8 cellular contexts compared by ENCODE assay signal in the genomic region with DNA sequence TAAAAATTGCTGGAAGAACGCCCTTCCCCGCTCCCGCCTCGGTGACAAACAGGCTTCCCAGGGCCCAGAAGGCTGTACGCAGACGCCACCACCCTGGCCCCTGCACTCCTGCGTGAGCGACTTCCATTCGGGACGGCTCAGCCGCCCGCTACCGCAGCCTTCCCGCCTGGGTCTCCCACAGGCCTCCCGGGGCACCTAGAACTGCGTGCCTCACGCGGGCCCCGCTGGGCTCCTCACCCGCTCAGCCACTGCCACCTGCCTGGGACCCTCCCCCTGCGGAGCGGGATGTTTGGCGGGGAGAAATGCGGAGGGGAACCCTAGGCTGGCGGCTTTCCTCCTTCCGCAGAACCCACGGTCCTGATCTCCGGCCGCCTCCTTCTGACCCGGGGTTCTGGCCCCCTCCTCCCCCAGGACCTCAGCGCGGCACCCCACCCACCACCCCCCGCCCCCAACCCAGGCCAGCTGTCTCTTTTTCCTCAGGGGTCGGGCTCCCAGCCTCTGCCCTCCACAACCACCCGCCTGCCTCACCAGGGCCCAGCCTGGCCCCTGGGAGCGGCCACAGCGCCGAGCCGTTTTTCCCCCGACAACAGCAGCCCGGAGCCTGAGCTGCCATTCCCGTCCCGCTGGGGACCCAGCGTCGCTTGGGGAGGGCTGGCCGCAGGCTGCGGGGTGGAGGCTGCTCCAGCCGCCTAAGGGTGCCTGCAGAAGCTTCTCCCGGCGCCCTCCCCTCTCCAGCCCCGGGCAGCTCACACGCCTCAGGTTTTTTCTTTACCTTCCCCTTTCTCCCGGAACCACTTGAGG. TPM values are rescaled to one million over a fixed set of nuclear protein-coding genes. Genes with fewer than 3 reads are reported as not detected.
A peak's percentile ranks its signal among the peaks of the same experiment; 100 is the strongest.
DNase-seq lines count a peak whose midpoint lies in the region; ATAC-seq and TF ChIP-seq lines count a peak whose summit lies in the region.

No MANE protein-coding gene starts in this region.

- H3K9ac ChIP-seq in GM23248 (peak overlapping the region; percentile 69), endodermal cell (ENCODE audit: extremely low read depth, low read length, poor library complexity, severe bottlenecking) (no peak overlapping the region)

- peak; percentile 67 for DNase-seq in 8988T
- peak; percentile 67 for DNase-seq in GM23248
- peak; percentile 30 for DNase-seq in activated CD4-positive, alpha-beta memory T cell treated with anti-CD3 and anti-CD28 coated beads for 36 hours
- DNase-seq in endodermal cell = peak; percentile 81
- peak; percentile 33 for DNase-seq in medulla oblongata (ENCODE audit: extremely low spot score)
- DNase-seq in superior temporal gyrus (ENCODE audit: extremely low spot score) = peak; percentile 51
- DNase-seq in OCI-M1 (lab: John Stamatoyannopoulos, UW) = no peak

- no peaks in the 10 kb centered on the region for H4K20me1 ChIP-seq in GM23248 (ENCODE audit: insufficient read depth)

- H3K9me3 ChIP-seq in GM23248 (ENCODE audit: low read depth) = no peaks in the 10 kb centered on the region
- no peaks in the 10 kb centered on the region for H3K9me3 ChIP-seq in endodermal cell (ENCODE audit: control insufficient read depth, low read length)

- H3K4me3 ChIP-seq in GM23248 = peak overlapping the region; percentile 74
- H3K4me3 ChIP-seq in endodermal cell (ENCODE audit: low read length) = no peak overlapping the region

- H3K36me3 ChIP-seq in GM23248 (ENCODE audit: low read depth) (no peaks in the 10 kb centered on the region), endodermal cell (ENCODE audit: control insufficient read depth, insufficient read depth, low read length) (no peaks in the 10 kb centered on the region)

- H3F3A ChIP-seq in GM23248 (ENCODE audit: insufficient read depth) = no peaks in the 10 kb centered on the region

- peak overlapping the region; percentile 71 for H3K4me2 ChIP-seq in GM23248 (ENCODE audit: unreplicated experiment)

- no peaks in the 10 kb centered on the region for H3K4me1 Mint-ChIP-seq in activated CD4-positive, alpha-beta memory T cell treated with anti-CD3 and anti-CD28 coated beads for 36 hours (ENCODE audit: low read depth)
- H3K4me1 Mint-ChIP-seq in endodermal cell = peaks cover 3% of the 10 kb centered on the region

- intact Hi-C loops in activated CD4-positive, alpha-beta memory T cell treated with anti-CD3 and anti-CD28 coated beads for 36 hours (cut with micrococcal nuclease) = no loop called here

- whole genome bisulfite sequencing in GM23248 (ENCODE audit: low coverage in 1 of 2, low lambda C conversion rate in 2 of 2, missing lambda C conversion rate in 2 of 2), 2 experiments = 3 to 5% methylated on average over 42 to 53 of the region's 53 CpGs
- WGBS in endodermal cell (ENCODE audit: insufficient coverage in 1 of 2, insufficient read length in 1 of 2), 2 experiments = 39 to 43% methylated on average over 26 to 46 of the region's 53 CpGs

- peak overlapping the region; percentile 62 for H3K4me3 Mint-ChIP-seq in activated CD4-positive, alpha-beta memory T cell treated with anti-CD3 and anti-CD28 coated beads for 36 hours
- peak overlapping the region; percentile 53 for H3K4me3 Mint-ChIP-seq in endodermal cell

- peak overlapping the region; percentile 95 for H2AFZ ChIP-seq in GM23248

- H3K27me3 ChIP-seq in GM23248 (replicated peaks; ENCODE audit: insufficient read depth) = no peaks in the 10 kb centered on the region
- no peaks in the 10 kb centered on the region for H3K27me3 ChIP-seq in endodermal cell (ENCODE audit: control insufficient read depth, insufficient read depth, low read length, poor library complexity, severe bottlenecking)

- no peaks in the 10 kb centered on the region for H3K36me3 Mint-ChIP-seq in activated CD4-positive, alpha-beta memory T cell treated with anti-CD3 and anti-CD28 coated beads for 36 hours
- H3K36me3 Mint-ChIP-seq in endodermal cell (ENCODE audit: low read depth) = no peaks in the 10 kb centered on the region

- H3K27ac ChIP-seq in GM23248 (no peak overlapping the region), endodermal cell (ENCODE audit: low read depth, low read length) (no peak overlapping the region)

- in situ Hi-C loops in GM23248 (cut with MboI) = no loop called here

- H3K4me1 ChIP-seq in GM23248 (ENCODE audit: insufficient read depth) (no peaks in the 10 kb centered on the region), endodermal cell (ENCODE audit: control insufficient read depth, insufficient read depth, low read length) (no peaks in the 10 kb centered on the region)

- CTCF ChIA-PET in activated CD4-positive, alpha-beta memory T cell treated with anti-CD3 and anti-CD28 coated beads for 36 hours (lab: Charles Lee) = interaction anchor here (2.1 kb wide), 1 partner anchor 96 kb away, joined by 7 read pairs; no protein-coding TSS in a partner anchor

- TF ChIP-seq CTCF in endodermal cell (conservative IDR thresholded peaks at IDR 0.05) = no peak

- H3K79me2 ChIP-seq in GM23248 (ENCODE audit: insufficient read depth) = no peaks in the 10 kb centered on the region

- peaks cover 2% of the 10 kb centered on the region for H3K27me3 Mint-ChIP-seq in activated CD4-positive, alpha-beta memory T cell treated with anti-CD3 and anti-CD28 coated beads for 36 hours
- H3K27me3 Mint-ChIP-seq in endodermal cell (ENCODE audit: insufficient read depth) = no peaks in the 10 kb centered on the region

- peak overlapping the region; percentile 13 for H3K27ac Mint-ChIP-seq in activated CD4-positive, alpha-beta memory T cell treated with anti-CD3 and anti-CD28 coated beads for 36 hours
- H3K27ac Mint-ChIP-seq in endodermal cell = no peak overlapping the region

- ATAC-seq in GM21786 (IDR thresholded peaks at IDR 0.05; ENCODE audit: unreplicated experiment) = no peak

- H3K9me3 Mint-ChIP-seq in activated CD4-positive, alpha-beta memory T cell treated with anti-CD3 and anti-CD28 coated beads for 36 hours = no peaks in the 10 kb centered on the region
- H3K9me3 Mint-ChIP-seq in endodermal cell = no peaks in the 10 kb centered on the region

- POLR2A ChIA-PET in activated CD4-positive, alpha-beta memory T cell treated with anti-CD3 and anti-CD28 coated beads for 36 hours (lab: Charles Lee) = interaction anchor here (0.7 to 1.4 kb wide), 2 partner anchors 18 to 26 kb away, joined by 3 read pairs; no protein-coding TSS in a partner anchor

- no peaks in the 10 kb centered on the region for H3K9me2 ChIP-seq in GM23248 (ENCODE audit: insufficient read depth)

RNA-seq across cellular contexts. Expression of a gene that starts 27.6 kb away (rescaled TPM):
- total RNA-seq in GM23248 (2014; rRNA removed; shearing (Covaris generic)) = 55.1 and 71.3 TPM in 2 replicates
- polyA plus RNA-seq in GM23248 (2016; fragmentation: Nextera tagmentation; extraction: Ambion mirVana) = 255 TPM in 2 replicates
- 100 to 1,000 TPM; 264 to 272 TPM for total RNA-seq in activated CD4-positive, alpha-beta memory T cell treated with anti-CD3 and anti-CD28 coated beads for 36 hours
- total RNA-seq in endodermal cell = 100 to 1,000 TPM; 166 to 194 TPM
- polyA plus RNA-seq in endodermal cell (2013, experiment 1 of 2) = 130 TPM
- 118 TPM for polyA plus RNA-seq in endodermal cell (2013, experiment 2 of 2)

RNA-seq across cellular contexts. Expression of a gene that starts 47.8 kb away (rescaled TPM):
- 393 and 395 TPM in 2 replicates for total RNA-seq in GM23248 (2014; rRNA removed; shearing (Covaris generic))
- 330 and 345 TPM in 2 replicates for polyA plus RNA-seq in GM23248 (2016; fragmentation: Nextera tagmentation; extraction: Ambion mirVana)
- total RNA-seq in activated CD4-positive, alpha-beta memory T cell treated with anti-CD3 and anti-CD28 coated beads for 36 hours = 100 to 1,000 TPM; 166 to 168 TPM
- total RNA-seq in endodermal cell = 100 to 1,000 TPM; 197 to 210 TPM
- 199 TPM for polyA plus RNA-seq in endodermal cell (2013, experiment 1 of 2)
- 187 TPM for polyA plus RNA-seq in endodermal cell (2013, experiment 2 of 2)
